In the genomic region with DNA sequence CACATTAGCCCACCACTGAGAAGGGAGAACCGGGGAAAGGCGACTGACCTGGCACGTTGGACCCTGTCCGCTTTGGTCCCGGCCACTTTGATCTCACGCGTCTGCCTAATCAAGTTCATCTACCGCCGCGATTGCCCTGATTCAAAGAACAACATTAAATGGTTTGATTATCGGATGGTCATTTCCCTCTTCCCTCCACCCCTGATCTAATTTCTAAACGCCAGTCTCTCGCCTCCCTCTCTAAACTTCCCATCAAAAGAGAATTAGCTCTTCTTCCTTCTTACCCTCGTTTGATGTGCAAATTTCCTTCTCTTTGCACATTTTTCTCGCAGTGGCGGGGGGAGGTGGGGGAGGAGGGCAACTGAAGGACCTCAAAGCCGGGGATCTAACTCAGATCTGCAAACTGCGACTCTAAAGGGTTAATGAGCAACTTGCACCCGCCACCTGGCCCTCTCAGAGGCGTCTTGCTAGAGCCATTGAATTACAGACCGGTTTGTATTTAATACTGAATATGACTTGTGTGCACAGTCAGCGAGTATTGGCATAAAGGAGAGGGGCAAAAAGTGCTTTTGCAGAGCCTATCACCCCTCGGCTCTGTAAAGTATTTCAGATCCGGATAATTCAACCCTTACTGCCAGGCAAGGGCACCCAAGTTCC, we compare ENCODE assay signal across 8 cellular contexts. TPM values are rescaled to one million over a fixed set of nuclear protein-coding genes. Genes with fewer than 3 reads are reported as not detected.
A peak's percentile ranks its signal among the peaks of the same experiment; 100 is the strongest.
DNase-seq lines count a peak whose midpoint lies in the region; ATAC-seq, FAIRE-seq and TF ChIP-seq lines count a peak whose summit lies in the region.

No MANE protein-coding gene starts in this region.

- no peak for DNase-seq in astrocyte (ENCODE audit: low read depth)
- DNase-seq in immature natural killer cell = no peak
- no peak for DNase-seq in stimulated activated naive B cell treated with anti-CD40 and anti-IgM and Interleukin-4, amounts not matched to agents 10 μg/mL and 1 μg/mL and 100 μg/mL, for 72 hours

- H3K9me3 Mint-ChIP-seq in astrocyte (ENCODE audit: unreplicated experiment) (no peaks in the 10 kb centered on the region), immature natural killer cell (peaks cover 0 to 11% (median 1%) of the 10 kb centered on the region in 6 donors)
- no peaks in the 10 kb centered on the region for H3K9me3 Mint-ChIP-seq in stimulated activated naive B cell treated with anti-CD40 and anti-IgM and Interleukin-4, amounts not matched to agents 10 μg/mL and 1 μg/mL and 100 μg/mL, for 72 hours

- no peaks in the 10 kb centered on the region for H3K36me3 Mint-ChIP-seq in astrocyte (ENCODE audit: low read depth, unreplicated experiment)
- H3K36me3 Mint-ChIP-seq in immature natural killer cell = peaks cover 0 to 3% (median 0%) of the 10 kb centered on the region in 3 donors
- H3K36me3 Mint-ChIP-seq in stimulated activated naive B cell treated with anti-CD40 and anti-IgM and Interleukin-4, amounts not matched to agents 10 μg/mL and 1 μg/mL and 100 μg/mL, for 72 hours = no peaks in the 10 kb centered on the region

- H3K36me3 ChIP-seq in astrocyte (ENCODE audit: insufficient read depth, low read length) = peaks cover 3% of the 10 kb centered on the region

- H3K27me3 ChIP-seq in astrocyte (ENCODE audit: insufficient read depth, low read length) = no peaks in the 10 kb centered on the region

- H3K4me3 ChIP-seq in astrocyte (ENCODE audit: insufficient read depth, low read depth, low read length) = peak overlapping the region; percentile 89

- H3K4me3 Mint-ChIP-seq in astrocyte (ENCODE audit: unreplicated experiment) = peak overlapping the region; percentile 91
- peak overlapping the region; percentile 22 to 73 (median 53) for H3K4me3 Mint-ChIP-seq in immature natural killer cell
- peak overlapping the region; percentile 79 for H3K4me3 Mint-ChIP-seq in stimulated activated naive B cell treated with anti-CD40 and anti-IgM and Interleukin-4, amounts not matched to agents 10 μg/mL and 1 μg/mL and 100 μg/mL, for 72 hours

- H3K79me2 ChIP-seq in astrocyte (ENCODE audit: insufficient read depth, low read length) = peaks cover 25% of the 10 kb centered on the region

- H2AFZ ChIP-seq in astrocyte (ENCODE audit: low read depth, low read length) = peak overlapping the region; percentile 89

- H4K20me1 ChIP-seq in astrocyte (ENCODE audit: insufficient read depth, low read length) = no peaks in the 10 kb centered on the region

- H3K27ac ChIP-seq in astrocyte (ENCODE audit: low read depth, low read length) = peak overlapping the region; percentile 84

- no peaks in the 10 kb centered on the region for H3K9me3 ChIP-seq in astrocyte (ENCODE audit: insufficient read depth, low read depth, low read length)

- FAIRE-seq in astrocyte (lab: Jason Lieb, UNC) = no peak

- ATAC-seq in HG02610 (IDR thresholded peaks at IDR 0.05; ENCODE audit: unreplicated experiment) = peak; percentile 8
- peak; percentile 19 to 26 for ATAC-seq in stimulated activated naive B cell treated with anti-CD40 and anti-IgM and Interleukin-4, amounts not matched to agents 10 μg/mL and 1 μg/mL and 100 μg/mL, for 72 hours (replicated peaks)
- no peak for ATAC-seq in GM18867 (IDR thresholded peaks at IDR 0.05; ENCODE audit: unreplicated experiment)
- ATAC-seq in GM21529 (IDR thresholded peaks at IDR 0.05; ENCODE audit: unreplicated experiment) = no peak
- ATAC-seq in HG02852 (IDR thresholded peaks at IDR 0.05; ENCODE audit: unreplicated experiment) = no peak
- no peak for ATAC-seq in HG03097 (IDR thresholded peaks at IDR 0.05; ENCODE audit: low FRiP score, unreplicated experiment)

- peaks cover 26% of the 10 kb centered on the region for H3K4me1 ChIP-seq in astrocyte (ENCODE audit: insufficient read depth, low read length)

- H3K27me3 Mint-ChIP-seq in astrocyte (ENCODE audit: low read depth, unreplicated experiment) = peaks cover 28% of the 10 kb centered on the region
- H3K27me3 Mint-ChIP-seq in immature natural killer cell (ENCODE audit: low read depth in 3 of 3) = peaks cover 11 to 22% (median 12%) of the 10 kb centered on the region in 3 donors
- peaks cover 46 to 59% of the 10 kb centered on the region in 2 donors for H3K27me3 Mint-ChIP-seq in stimulated activated naive B cell treated with anti-CD40 and anti-IgM and Interleukin-4, amounts not matched to agents 10 μg/mL and 1 μg/mL and 100 μg/mL, for 72 hours

- peak overlapping the region; percentile 5 for H3K27ac Mint-ChIP-seq in astrocyte (ENCODE audit: unreplicated experiment)
- no peak overlapping the region for H3K27ac Mint-ChIP-seq in immature natural killer cell
- H3K27ac Mint-ChIP-seq in stimulated activated naive B cell treated with anti-CD40 and anti-IgM and Interleukin-4, amounts not matched to agents 10 μg/mL and 1 μg/mL and 100 μg/mL, for 72 hours = no peak overlapping the region

- H3K4me1 Mint-ChIP-seq in astrocyte (ENCODE audit: low read depth, unreplicated experiment) (peaks cover 24% of the 10 kb centered on the region), immature natural killer cell (peaks cover 21 to 29% of the 10 kb centered on the region in 2 donors)
- H3K4me1 Mint-ChIP-seq in stimulated activated naive B cell treated with anti-CD40 and anti-IgM and Interleukin-4, amounts not matched to agents 10 μg/mL and 1 μg/mL and 100 μg/mL, for 72 hours = peaks cover 13 to 33% of the 10 kb centered on the region in 2 donors

- peak overlapping the region; percentile 89 for H3K9ac ChIP-seq in astrocyte (ENCODE audit: low read length)

- peak overlapping the region; percentile 93 for H3K4me2 ChIP-seq in astrocyte (ENCODE audit: low read length)

- TF ChIP-seq CTCF in astrocyte (IDR thresholded peaks at IDR 0.05; ENCODE audit: insufficient read depth, low read depth, low read length) = no peak

RNA-seq across cellular contexts. Expression of a gene that starts 0.6 kb away (rescaled TPM):
- 7.4 and 13.7 TPM in 2 replicates for total RNA-seq in astrocyte
- polyA plus RNA-seq in immature natural killer cell = not detected

Comparison
In these comparisons a context has a peak if more than half of its experiments do, and no peak if none do; other contexts are left out.
1. ATAC-seq: peak in HG02610 (single experiment) and stimulated activated naive B cell treated with anti-CD40 and anti-IgM and Interleukin-4, amounts not matched to agents 10 μg/mL and 1 μg/mL and 100 μg/mL, for 72 hours (2 of 2); none in GM18867 (single experiment), GM21529 (single experiment), HG02852 (single experiment) and HG03097 (single experiment).
2. Peak in every context shown above with its lines, with median percentiles within 50 percentile points of each other: H3K4me3 Mint-ChIP-seq.